1 cellular context compared by ENCODE assay signal in genomic region chr20:62650551-62651284, GRCh38.
TF ChIP-seq lines count a peak whose summit lies in the region.

No MANE protein-coding gene starts in this region.

TF ChIP-seq in IMR-90, 13 proteins besides CTCF, POLR2A, EP300 and RAD21 (continued from another document):
- no peak for TF ChIP-seq MAZ (IDR thresholded peaks at IDR 0.05; ENCODE audit: borderline replicate concordance, low read depth, low read length)
- TF ChIP-seq BHLHE40 (IDR thresholded peaks at IDR 0.05; ENCODE audit: low read depth, low read length): no peak
- TF ChIP-seq MAFK (IDR thresholded peaks at IDR 0.05; ENCODE audit: low read depth, low read length): no peak
- TF ChIP-seq MXI1 (IDR thresholded peaks at IDR 0.05; ENCODE audit: borderline replicate concordance, low read depth, low read length): no peak
TF ChIP-seq in IMR-90: peak in this region for 0.
